Comparison of ENCODE assay signal across 12 cellular contexts in genomic region chr9:135989157-135989556, GRCh38. TPM values are rescaled to one million over a fixed set of nuclear protein-coding genes. Genes with fewer than 3 reads are reported as not detected.
A peak's percentile ranks its signal among the peaks of the same experiment; 100 is the strongest.
DNase-seq lines count a peak whose midpoint lies in the region; TF ChIP-seq lines count a peak whose summit lies in the region.
"Had no signal": no experiment of that assay in that cellular context is flagged by ENCODE, and none has a peak within 500 bp of the region (broad histone marks: within the 10 kb centered on the region; RNA-seq: fewer than 3 reads in every experiment).

No MANE protein-coding gene starts in this region.

- no peak overlapping the region for H2AFZ ChIP-seq in neuronal stem cell (ENCODE audit: low read length)
- H2AFZ ChIP-seq: PC-9 had no signal

- no peak overlapping the region for H3K4me3 Mint-ChIP-seq in dendritic cell treated with granulocyte-macrophage colony-stimulating factor and Interleukin-4, amounts not matched to agents 40 ng/mL and 50 ng/mL, for 4 days
- no peak overlapping the region for H3K4me3 Mint-ChIP-seq in immature natural killer cell
- no peak overlapping the region for H3K4me3 Mint-ChIP-seq in T-helper 2 cell treated with Interferon-gamma antibody and Interleukin-4, amounts not matched to agents 5 μg/mL and 100 μg/mL, for 36 hours

- DNase-seq in DMS 273 (lab: John Stamatoyannopoulos, UW; ENCODE audit: unreplicated experiment) (peak; percentile 39), DMS 273 treated with DMSO at 0.1 percent for 48 hours (lab: John Stamatoyannopoulos, UW) (no peak), neuronal stem cell (ENCODE audit: low spot score) (no peak), posterior vena cava (ENCODE audit: low spot score) (no peak), immature natural killer cell (no peak)
- DNase-seq in T-helper 2 cell treated with Interferon-gamma antibody and Interleukin-4, amounts not matched to agents 5 μg/mL and 100 μg/mL, for 36 hours (ENCODE audit: low spot score), result no peak
- DNase-seq: H7, PC-9 had no signal

- peaks cover 0 to 7% (median 0%) of the 10 kb centered on the region in 3 experiments for H3K27me3 ChIP-seq in neuronal stem cell (ENCODE audit: control insufficient read depth in 3 of 3, insufficient read depth in 3 of 3, low read depth in 1 of 3, low read length in 3 of 3)

- peak overlapping the region; percentile 56 for H4K91ac ChIP-seq in neuronal stem cell (ENCODE audit: low read depth, low read length, poor library complexity)

- peak overlapping the region; percentile 96 for H2BK15ac ChIP-seq in neuronal stem cell (ENCODE audit: low read length)

- H3K4ac ChIP-seq in neuronal stem cell (ENCODE audit: low read length), result no peak overlapping the region

- peak overlapping the region; percentile 59 for H3K23ac ChIP-seq in neuronal stem cell (ENCODE audit: low read depth, low read length, poor library complexity)

- CTCF ChIA-PET in HEK293 (lab: Yijun Ruan, JAX), result interaction anchor here (0.6 to 3.2 kb wide), 6 partner anchors 13 to 32 kb away, joined by 3 to 12 read pairs (median 3); no protein-coding TSS in a partner anchor

- no peak overlapping the region for H3K9ac ChIP-seq in neuronal stem cell (ENCODE audit: low read depth, low read length, poor library complexity)

- no peak overlapping the region for H3K4me2 ChIP-seq in neuronal stem cell (ENCODE audit: insufficient read depth, low read length, poor library complexity, severe bottlenecking)
- H3K4me2 ChIP-seq: PC-9 had no signal

- peak overlapping the region; percentile 88 for H3K18ac ChIP-seq in neuronal stem cell (ENCODE audit: low read length)

- intact Hi-C loops in dendritic cell treated with granulocyte-macrophage colony-stimulating factor and Interleukin-4, amounts not matched to agents 40 ng/mL and 50 ng/mL, for 4 days (cut with micrococcal nuclease), result no loop called here
- intact Hi-C loops in posterior vena cava (cut with DNase I), result no loop called here

- H3K4me1 ChIP-seq in HEK293 (ENCODE audit: control insufficient read depth, insufficient read depth, low read length) (peaks cover 7% of the 10 kb centered on the region; the same call in 1 of the 2 replicates), neuronal stem cell (ENCODE audit: control insufficient read depth in 2 of 2, insufficient read depth in 1 of 2, low read depth in 1 of 2, low read length in 2 of 2) (peaks cover 36 to 56% of the 10 kb centered on the region in 2 donors)

- POLR2A ChIA-PET in HEK293 (lab: Yijun Ruan, JAX), result no interaction called here

- H3K27ac ChIP-seq in HEK293 (ENCODE audit: extremely low read depth, low read depth, low read length) (no peak overlapping the region), neuronal stem cell (replicated peaks; ENCODE audit: low read length) (no peak overlapping the region)
- H3K27ac ChIP-seq: 22Rv1, PC-9 had no signal

- peak; percentile 69 for TF ChIP-seq CTCF in HEK293 (tag by site-specific recombination; IDR thresholded peaks at IDR 0.05)

- H2BK120ac ChIP-seq in neuronal stem cell (ENCODE audit: low read depth, low read length), result no peak overlapping the region

- peak overlapping the region; percentile 99 for H2AK5ac ChIP-seq in neuronal stem cell (ENCODE audit: low read depth, low read length)

- H3K27ac Mint-ChIP-seq in dendritic cell treated with granulocyte-macrophage colony-stimulating factor and Interleukin-4, amounts not matched to agents 40 ng/mL and 50 ng/mL, for 4 days, result peak overlapping the region; percentile 92
- no peak overlapping the region for H3K27ac Mint-ChIP-seq in immature natural killer cell
- H3K27ac Mint-ChIP-seq in T-helper 2 cell treated with Interferon-gamma antibody and Interleukin-4, amounts not matched to agents 5 μg/mL and 100 μg/mL, for 36 hours, result no peak overlapping the region

- H2BK12ac ChIP-seq in neuronal stem cell (ENCODE audit: low read length), result no peak overlapping the region

- H3K36me3 ChIP-seq in HEK293 (ENCODE audit: control insufficient read depth in 2 of 2, insufficient read depth in 1 of 2, low read length in 2 of 2) (no peaks in the 10 kb centered on the region), neuronal stem cell (replicated peaks in 1 of 2; ENCODE audit: control insufficient read depth in 2 of 2, insufficient read depth in 2 of 2, low read length in 2 of 2) (no peaks in the 10 kb centered on the region)

- no CpG with 5 or more reads among the region's 8 CpGs for WGBS in neuronal stem cell (ENCODE audit: extremely low coverage in 2 of 2, insufficient read length in 2 of 2, insufficient replicate concordance in 1 of 2), 2 donors

- H3K4me1 Mint-ChIP-seq in dendritic cell treated with granulocyte-macrophage colony-stimulating factor and Interleukin-4, amounts not matched to agents 40 ng/mL and 50 ng/mL, for 4 days (ENCODE audit: low read depth), result peaks cover 48% of the 10 kb centered on the region
- peaks cover 0 to 20% of the 10 kb centered on the region in 2 donors for H3K4me1 Mint-ChIP-seq in immature natural killer cell
- no peaks in the 10 kb centered on the region for H3K4me1 Mint-ChIP-seq in T-helper 2 cell treated with Interferon-gamma antibody and Interleukin-4, amounts not matched to agents 5 μg/mL and 100 μg/mL, for 36 hours (ENCODE audit: low read depth)

- no peaks in the 10 kb centered on the region for H3K9me3 Mint-ChIP-seq in dendritic cell treated with granulocyte-macrophage colony-stimulating factor and Interleukin-4, amounts not matched to agents 40 ng/mL and 50 ng/mL, for 4 days
- H3K9me3 Mint-ChIP-seq in immature natural killer cell, result no peaks in the 10 kb centered on the region
- no peaks in the 10 kb centered on the region for H3K9me3 Mint-ChIP-seq in T-helper 2 cell treated with Interferon-gamma antibody and Interleukin-4, amounts not matched to agents 5 μg/mL and 100 μg/mL, for 36 hours

- H3K27me3 Mint-ChIP-seq in dendritic cell treated with granulocyte-macrophage colony-stimulating factor and Interleukin-4, amounts not matched to agents 40 ng/mL and 50 ng/mL, for 4 days, result peaks cover 32% of the 10 kb centered on the region
- H3K27me3 Mint-ChIP-seq in immature natural killer cell (ENCODE audit: low read depth in 3 of 3), result peaks cover 0 to 3% (median 2%) of the 10 kb centered on the region in 3 donors
- H3K27me3 Mint-ChIP-seq in T-helper 2 cell treated with Interferon-gamma antibody and Interleukin-4, amounts not matched to agents 5 μg/mL and 100 μg/mL, for 36 hours (ENCODE audit: low read depth), result peaks cover 3% of the 10 kb centered on the region
- H3K27me3 Mint-ChIP-seq: CD4-positive, alpha-beta memory T cell had no signal

- H3K14ac ChIP-seq in neuronal stem cell (ENCODE audit: low read length), result peak overlapping the region; percentile 31

- no peak overlapping the region for H4K8ac ChIP-seq in neuronal stem cell (ENCODE audit: low read depth, low read length)

- H3K4me3 ChIP-seq in HEK293 (ENCODE audit: low read depth, low read length) (no peak overlapping the region), neuronal stem cell (ENCODE audit: low read length in 2 of 2) (no peak overlapping the region)
- H3K4me3 ChIP-seq: PC-9 had no signal

- H3K9me3 ChIP-seq in HEK293 (ENCODE audit: control insufficient read depth, insufficient read depth, low read depth, low read length) (no peaks in the 10 kb centered on the region), neuronal stem cell (replicated peaks in 1 of 2; ENCODE audit: control insufficient read depth in 2 of 2, insufficient read depth in 1 of 2, low read depth in 1 of 2, low read length in 2 of 2) (no peaks in the 10 kb centered on the region)

- no peak overlapping the region for H2BK5ac ChIP-seq in neuronal stem cell (ENCODE audit: low read length)

- H3K79me1 ChIP-seq in neuronal stem cell (ENCODE audit: low read depth, low read length), result no peaks in the 10 kb centered on the region

- no peaks in the 10 kb centered on the region for H3K36me3 Mint-ChIP-seq in dendritic cell treated with granulocyte-macrophage colony-stimulating factor and Interleukin-4, amounts not matched to agents 40 ng/mL and 50 ng/mL, for 4 days (ENCODE audit: low read depth)
- no peaks in the 10 kb centered on the region for H3K36me3 Mint-ChIP-seq in immature natural killer cell
- H3K36me3 Mint-ChIP-seq in T-helper 2 cell treated with Interferon-gamma antibody and Interleukin-4, amounts not matched to agents 5 μg/mL and 100 μg/mL, for 36 hours (ENCODE audit: low read depth), result no peaks in the 10 kb centered on the region
- H3K36me3 Mint-ChIP-seq: CD4-positive, alpha-beta memory T cell had no signal

TF ChIP-seq in HEK293, 187 proteins besides CTCF, POLR2A, EP300 and RAD21 (continues in another document):
- TF ChIP-seq, protein P1, sequence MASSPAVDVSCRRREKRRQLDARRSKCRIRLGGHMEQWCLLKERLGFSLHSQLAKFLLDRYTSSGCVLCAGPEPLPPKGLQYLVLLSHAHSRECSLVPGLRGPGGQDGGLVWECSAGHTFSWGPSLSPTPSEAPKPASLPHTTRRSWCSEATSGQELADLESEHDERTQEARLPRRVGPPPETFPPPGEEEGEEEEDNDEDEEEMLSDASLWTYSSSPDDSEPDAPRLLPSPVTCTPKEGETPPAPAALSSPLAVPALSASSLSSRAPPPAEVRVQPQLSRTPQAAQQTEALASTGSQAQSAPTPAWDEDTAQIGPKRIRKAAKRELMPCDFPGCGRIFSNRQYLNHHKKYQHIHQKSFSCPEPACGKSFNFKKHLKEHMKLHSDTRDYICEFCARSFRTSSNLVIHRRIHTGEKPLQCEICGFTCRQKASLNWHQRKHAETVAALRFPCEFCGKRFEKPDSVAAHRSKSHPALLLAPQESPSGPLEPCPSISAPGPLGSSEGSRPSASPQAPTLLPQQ (tag by site-specific recombination; IDR thresholded peaks at IDR 0.05), result peak; percentile 43; the same call in 1 of the 2 replicates
- TF ChIP-seq GLI2 (tag by site-specific recombination; IDR thresholded peaks at IDR 0.05; ENCODE audit: borderline replicate concordance, low read depth) (no peak), ZNF157 (tag by site-specific recombination; IDR thresholded peaks at IDR 0.05) (peak; percentile 31; the same call in 1 of the 2 replicates), SCRT2 (tag by site-specific recombination; IDR thresholded peaks at IDR 0.05) (peak; percentile 69), ZNF777 (tag by site-specific recombination; IDR thresholded peaks at IDR 0.05; ENCODE audit: borderline replicate concordance) (no peak), GLIS2 (tag by site-specific recombination; IDR thresholded peaks at IDR 0.05) (peak; percentile 39), ZBTB6 (tag by site-specific recombination; IDR thresholded peaks at IDR 0.05) (no peak)

RNA-seq across cellular contexts. Expression of gene UBAC1, which starts 28.0 kb away (rescaled TPM):
- 44.5 TPM for polyA plus RNA-seq in neuronal stem cell (2013, experiment 1 of 2)
- 42.3 TPM for polyA plus RNA-seq in neuronal stem cell (2013, experiment 2 of 2)
- total RNA-seq in posterior vena cava, result 10 to 100 TPM; 32.7 to 34.1 TPM
- polyA plus RNA-seq in immature natural killer cell, result 10 to 100 TPM; 16.4 to 28.3 (median 17.7) TPM
